1 cellular context compared by ENCODE assay signal in genomic region chr1:63448741-63449140, GRCh38.
TF ChIP-seq lines count a peak whose summit lies in the region.

No MANE protein-coding gene starts in this region.

TF ChIP-seq in SK-N-SH, 30 proteins besides CTCF, POLR2A, EP300 and RAD21 (continued from another document):
- no peak for TF ChIP-seq ZBTB33 (IDR thresholded peaks at IDR 0.05; ENCODE audit: borderline replicate concordance, low read depth)
- no peak for TF ChIP-seq REST (IDR thresholded peaks at IDR 0.05; ENCODE audit: low read depth, low read length)
- TF ChIP-seq USF1 (IDR thresholded peaks at IDR 0.05; ENCODE audit: borderline replicate concordance, low read depth) = no peak
